Comparison of ENCODE assay signal across 1 cellular context in genomic region chr2:74756356-74756890, GRCh38.
TF ChIP-seq lines count a peak whose summit lies in the region.

No MANE protein-coding gene starts in this region.

TF ChIP-seq in HepG2, 621 proteins besides CTCF, POLR2A, EP300 and RAD21 (continued from another document and continues in another):
- TF ChIP-seq IRF9 (CRISPR knock-in tag; IDR thresholded peaks at IDR 0.05; ENCODE audit: borderline replicate concordance) (no peak), HMG20A (CRISPR knock-in tag; IDR thresholded peaks at IDR 0.05; ENCODE audit: borderline replicate concordance) (peak; percentile 62; the same call in 1 of the 2 replicates), PRMT3 (CRISPR knock-in tag; IDR thresholded peaks at IDR 0.05; ENCODE audit: borderline replicate concordance, low read depth) (no peak), ZNF136 (CRISPR knock-in tag; IDR thresholded peaks at IDR 0.05; ENCODE audit: low read depth) (no peak), ZSCAN29 (CRISPR knock-in tag; conservative IDR thresholded peaks at IDR 0.05) (no peak), MTF2 (CRISPR knock-in tag; IDR thresholded peaks at IDR 0.05; ENCODE audit: borderline replicate concordance) (no peak), ZNF614 (CRISPR knock-in tag; IDR thresholded peaks at IDR 0.05; ENCODE audit: borderline replicate concordance) (peak; percentile 64), ZBTB3 (CRISPR knock-in tag; IDR thresholded peaks at IDR 0.05; ENCODE audit: borderline replicate concordance, low read depth) (no peak), KDM3A (CRISPR knock-in tag; IDR thresholded peaks at IDR 0.05; ENCODE audit: low read depth) (no peak), SNAPC4 (CRISPR knock-in tag; IDR thresholded peaks at IDR 0.05) (no peak; the same call in 1 of the 2 replicates), BATF2 (CRISPR knock-in tag; IDR thresholded peaks at IDR 0.05) (no peak), ZNF777 (CRISPR knock-in tag; IDR thresholded peaks at IDR 0.05) (no peak), PAF1 (CRISPR knock-in tag; IDR thresholded peaks at IDR 0.05) (no peak), HHEX (CRISPR knock-in tag; IDR thresholded peaks at IDR 0.05) (no peak), ZNF619 (CRISPR knock-in tag; IDR thresholded peaks at IDR 0.05) (no peak), MAFK (conservative IDR thresholded peaks at IDR 0.05 in 1 of 2, IDR thresholded peaks at IDR 0.05 in 1 of 2; ENCODE audit: low read length in 2 of 2) (no peak), MAZ (IDR thresholded peaks at IDR 0.05; ENCODE audit: borderline replicate concordance, low read depth, low read length) (no peak), MAZ (CRISPR knock-in tag; IDR thresholded peaks at IDR 0.05; ENCODE audit: low read depth) (no peak), MED13 (CRISPR knock-in tag; IDR thresholded peaks at IDR 0.05) (no peak), THAP11 (CRISPR knock-in tag; IDR thresholded peaks at IDR 0.05) (peak; percentile 28; the same call in 1 of the 2 replicates), ZBTB7B (CRISPR knock-in tag; IDR thresholded peaks at IDR 0.05) (no peak), HNF4A (CRISPR knock-in tag; IDR thresholded peaks at IDR 0.05) (peak; percentile 83), ZNF343 (CRISPR knock-in tag; IDR thresholded peaks at IDR 0.05) (no peak), ZNF510 (CRISPR knock-in tag; IDR thresholded peaks at IDR 0.05; ENCODE audit: low read depth) (no peak), EEA1 (CRISPR knock-in tag; IDR thresholded peaks at IDR 0.05; ENCODE audit: borderline replicate concordance) (no peak), TEAD2 (CRISPR knock-in tag; IDR thresholded peaks at IDR 0.05) (no peak), ZNF329 (CRISPR knock-in tag; IDR thresholded peaks at IDR 0.05; ENCODE audit: low read depth) (no peak), RFXANK (CRISPR knock-in tag; IDR thresholded peaks at IDR 0.05) (no peak), ZNF550 (CRISPR knock-in tag; IDR thresholded peaks at IDR 0.05; ENCODE audit: borderline replicate concordance) (no peak), MATR3 (CRISPR knock-in tag; IDR thresholded peaks at IDR 0.05) (no peak), SNRNP70 (IDR thresholded peaks at IDR 0.05; ENCODE audit: low read depth, low read length) (no peak), ZFP82 (CRISPR knock-in tag; IDR thresholded peaks at IDR 0.05; ENCODE audit: borderline replicate concordance) (no peak), ZNF12 (CRISPR knock-in tag; IDR thresholded peaks at IDR 0.05) (no peak), ZNF282 (IDR thresholded peaks at IDR 0.05; ENCODE audit: partially characterized antibody) (no peak), NBN (conservative IDR thresholded peaks at IDR 0.05) (0 out of 2 replicates have a peak, but pooled peaks have one; percentile 37), JDP2 (CRISPR knock-in tag; IDR thresholded peaks at IDR 0.05; ENCODE audit: borderline replicate concordance) (no peak), SNAPC2 (CRISPR knock-in tag; IDR thresholded peaks at IDR 0.05) (no peak), ZFP1 (CRISPR knock-in tag; IDR thresholded peaks at IDR 0.05) (peak; percentile 53; the same call in 1 of the 2 replicates), MTA1 (CRISPR knock-in tag; IDR thresholded peaks at IDR 0.05; ENCODE audit: borderline replicate concordance) (no peak), SMC3 (IDR thresholded peaks at IDR 0.05; ENCODE audit: low read length) (no peak), BCL6 (CRISPR knock-in tag; IDR thresholded peaks at IDR 0.05) (peak; percentile 38; the same call in 1 of the 2 replicates), ZNF776 (CRISPR knock-in tag; IDR thresholded peaks at IDR 0.05) (no peak), NRL (CRISPR knock-in tag; IDR thresholded peaks at IDR 0.05; ENCODE audit: borderline replicate concordance) (no peak), CC2D1A (CRISPR knock-in tag; IDR thresholded peaks at IDR 0.05) (no peak)
- TF ChIP-seq, protein P1, sequence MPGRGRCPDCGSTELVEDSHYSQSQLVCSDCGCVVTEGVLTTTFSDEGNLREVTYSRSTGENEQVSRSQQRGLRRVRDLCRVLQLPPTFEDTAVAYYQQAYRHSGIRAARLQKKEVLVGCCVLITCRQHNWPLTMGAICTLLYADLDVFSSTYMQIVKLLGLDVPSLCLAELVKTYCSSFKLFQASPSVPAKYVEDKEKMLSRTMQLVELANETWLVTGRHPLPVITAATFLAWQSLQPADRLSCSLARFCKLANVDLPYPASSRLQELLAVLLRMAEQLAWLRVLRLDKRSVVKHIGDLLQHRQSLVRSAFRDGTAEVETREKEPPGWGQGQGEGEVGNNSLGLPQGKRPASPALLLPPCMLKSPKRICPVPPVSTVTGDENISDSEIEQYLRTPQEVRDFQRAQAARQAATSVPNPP (CRISPR knock-in tag; IDR thresholded peaks at IDR 0.05) = no peak
- TF ChIP-seq, protein P2, sequence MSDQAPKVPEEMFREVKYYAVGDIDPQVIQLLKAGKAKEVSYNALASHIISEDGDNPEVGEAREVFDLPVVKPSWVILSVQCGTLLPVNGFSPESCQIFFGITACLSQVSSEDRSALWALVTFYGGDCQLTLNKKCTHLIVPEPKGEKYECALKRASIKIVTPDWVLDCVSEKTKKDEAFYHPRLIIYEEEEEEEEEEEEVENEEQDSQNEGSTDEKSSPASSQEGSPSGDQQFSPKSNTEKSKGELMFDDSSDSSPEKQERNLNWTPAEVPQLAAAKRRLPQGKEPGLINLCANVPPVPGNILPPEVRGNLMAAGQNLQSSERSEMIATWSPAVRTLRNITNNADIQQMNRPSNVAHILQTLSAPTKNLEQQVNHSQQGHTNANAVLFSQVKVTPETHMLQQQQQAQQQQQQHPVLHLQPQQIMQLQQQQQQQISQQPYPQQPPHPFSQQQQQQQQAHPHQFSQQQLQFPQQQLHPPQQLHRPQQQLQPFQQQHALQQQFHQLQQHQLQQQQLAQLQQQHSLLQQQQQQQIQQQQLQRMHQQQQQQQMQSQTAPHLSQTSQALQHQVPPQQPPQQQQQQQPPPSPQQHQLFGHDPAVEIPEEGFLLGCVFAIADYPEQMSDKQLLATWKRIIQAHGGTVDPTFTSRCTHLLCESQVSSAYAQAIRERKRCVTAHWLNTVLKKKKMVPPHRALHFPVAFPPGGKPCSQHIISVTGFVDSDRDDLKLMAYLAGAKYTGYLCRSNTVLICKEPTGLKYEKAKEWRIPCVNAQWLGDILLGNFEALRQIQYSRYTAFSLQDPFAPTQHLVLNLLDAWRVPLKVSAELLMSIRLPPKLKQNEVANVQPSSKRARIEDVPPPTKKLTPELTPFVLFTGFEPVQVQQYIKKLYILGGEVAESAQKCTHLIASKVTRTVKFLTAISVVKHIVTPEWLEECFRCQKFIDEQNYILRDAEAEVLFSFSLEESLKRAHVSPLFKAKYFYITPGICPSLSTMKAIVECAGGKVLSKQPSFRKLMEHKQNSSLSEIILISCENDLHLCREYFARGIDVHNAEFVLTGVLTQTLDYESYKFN (CRISPR knock-in tag; conservative IDR thresholded peaks at IDR 0.05) = peak; percentile 94
- TF ChIP-seq, protein P3, sequence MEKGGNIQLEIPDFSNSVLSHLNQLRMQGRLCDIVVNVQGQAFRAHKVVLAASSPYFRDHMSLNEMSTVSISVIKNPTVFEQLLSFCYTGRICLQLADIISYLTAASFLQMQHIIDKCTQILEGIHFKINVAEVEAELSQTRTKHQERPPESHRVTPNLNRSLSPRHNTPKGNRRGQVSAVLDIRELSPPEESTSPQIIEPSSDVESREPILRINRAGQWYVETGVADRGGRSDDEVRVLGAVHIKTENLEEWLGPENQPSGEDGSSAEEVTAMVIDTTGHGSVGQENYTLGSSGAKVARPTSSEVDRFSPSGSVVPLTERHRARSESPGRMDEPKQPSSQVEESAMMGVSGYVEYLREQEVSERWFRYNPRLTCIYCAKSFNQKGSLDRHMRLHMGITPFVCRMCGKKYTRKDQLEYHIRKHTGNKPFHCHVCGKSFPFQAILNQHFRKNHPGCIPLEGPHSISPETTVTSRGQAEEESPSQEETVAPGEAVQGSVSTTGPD (CRISPR knock-in tag; IDR thresholded peaks at IDR 0.05) = peak; percentile 95; the same call in 1 of the 2 replicates
- TF ChIP-seq, protein P4, sequence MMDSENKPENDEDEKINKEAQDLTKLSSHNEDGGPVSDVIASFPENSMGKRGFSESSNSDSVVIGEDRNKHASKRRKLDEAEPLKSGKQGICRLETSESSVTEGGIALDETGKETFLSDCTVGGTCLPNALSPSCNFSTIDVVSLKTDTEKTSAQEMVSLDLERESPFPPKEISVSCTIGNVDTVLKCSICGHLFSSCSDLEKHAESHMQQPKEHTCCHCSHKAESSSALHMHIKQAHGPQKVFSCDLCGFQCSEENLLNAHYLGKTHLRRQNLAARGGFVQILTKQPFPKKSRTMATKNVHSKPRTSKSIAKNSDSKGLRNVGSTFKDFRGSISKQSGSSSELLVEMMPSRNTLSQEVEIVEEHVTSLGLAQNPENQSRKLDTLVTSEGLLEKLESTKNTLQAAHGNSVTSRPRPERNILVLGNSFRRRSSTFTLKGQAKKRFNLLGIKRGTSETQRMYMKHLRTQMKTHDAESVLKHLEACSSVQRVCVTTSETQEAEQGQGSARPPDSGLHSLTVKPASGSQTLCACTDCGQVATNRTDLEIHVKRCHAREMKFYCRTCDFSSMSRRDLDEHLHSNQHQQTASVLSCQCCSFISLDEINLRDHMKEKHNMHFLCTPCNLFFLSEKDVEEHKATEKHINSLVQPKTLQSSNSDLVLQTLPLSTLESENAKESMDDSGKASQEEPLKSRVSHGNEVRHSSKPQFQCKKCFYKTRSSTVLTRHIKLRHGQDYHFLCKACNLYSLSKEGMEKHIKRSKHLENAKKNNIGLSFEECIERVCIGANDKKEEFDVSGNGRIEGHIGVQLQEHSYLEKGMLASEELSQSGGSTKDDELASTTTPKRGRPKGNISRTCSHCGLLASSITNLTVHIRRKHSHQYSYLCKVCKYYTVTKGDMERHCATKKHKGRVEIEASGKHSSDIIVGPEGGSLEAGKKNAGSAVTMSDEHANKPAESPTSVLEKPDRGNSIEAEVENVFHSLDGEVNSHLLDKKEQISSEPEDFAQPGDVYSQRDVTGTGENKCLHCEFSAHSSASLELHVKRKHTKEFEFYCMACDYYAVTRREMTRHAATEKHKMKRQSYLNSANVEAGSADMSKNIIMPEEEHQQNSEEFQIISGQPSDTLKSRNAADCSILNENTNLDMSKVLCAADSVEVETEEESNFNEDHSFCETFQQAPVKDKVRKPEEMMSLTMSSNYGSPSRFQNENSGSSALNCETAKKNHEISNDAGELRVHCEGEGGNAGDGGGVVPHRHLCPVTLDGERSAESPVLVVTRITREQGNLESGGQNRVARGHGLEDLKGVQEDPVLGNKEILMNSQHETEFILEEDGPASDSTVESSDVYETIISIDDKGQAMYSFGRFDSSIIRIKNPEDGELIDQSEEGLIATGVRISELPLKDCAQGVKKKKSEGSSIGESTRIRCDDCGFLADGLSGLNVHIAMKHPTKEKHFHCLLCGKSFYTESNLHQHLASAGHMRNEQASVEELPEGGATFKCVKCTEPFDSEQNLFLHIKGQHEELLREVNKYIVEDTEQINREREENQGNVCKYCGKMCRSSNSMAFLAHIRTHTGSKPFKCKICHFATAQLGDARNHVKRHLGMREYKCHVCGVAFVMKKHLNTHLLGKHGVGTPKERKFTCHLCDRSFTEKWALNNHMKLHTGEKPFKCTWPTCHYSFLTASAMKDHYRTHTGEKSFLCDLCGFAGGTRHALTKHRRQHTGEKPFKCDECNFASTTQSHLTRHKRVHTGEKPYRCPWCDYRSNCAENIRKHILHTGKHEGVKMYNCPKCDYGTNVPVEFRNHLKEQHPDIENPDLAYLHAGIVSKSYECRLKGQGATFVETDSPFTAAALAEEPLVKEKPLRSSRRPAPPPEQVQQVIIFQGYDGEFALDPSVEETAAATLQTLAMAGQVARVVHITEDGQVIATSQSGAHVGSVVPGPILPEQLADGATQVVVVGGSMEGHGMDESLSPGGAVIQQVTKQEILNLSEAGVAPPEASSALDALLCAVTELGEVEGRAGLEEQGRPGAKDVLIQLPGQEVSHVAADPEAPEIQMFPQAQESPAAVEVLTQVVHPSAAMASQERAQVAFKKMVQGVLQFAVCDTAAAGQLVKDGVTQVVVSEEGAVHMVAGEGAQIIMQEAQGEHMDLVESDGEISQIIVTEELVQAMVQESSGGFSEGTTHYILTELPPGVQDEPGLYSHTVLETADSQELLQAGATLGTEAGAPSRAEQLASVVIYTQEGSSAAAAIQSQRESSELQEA (CRISPR knock-in tag; IDR thresholded peaks at IDR 0.05; ENCODE audit: not compliant biosample characterization) = no peak
